In the genomic region with DNA sequence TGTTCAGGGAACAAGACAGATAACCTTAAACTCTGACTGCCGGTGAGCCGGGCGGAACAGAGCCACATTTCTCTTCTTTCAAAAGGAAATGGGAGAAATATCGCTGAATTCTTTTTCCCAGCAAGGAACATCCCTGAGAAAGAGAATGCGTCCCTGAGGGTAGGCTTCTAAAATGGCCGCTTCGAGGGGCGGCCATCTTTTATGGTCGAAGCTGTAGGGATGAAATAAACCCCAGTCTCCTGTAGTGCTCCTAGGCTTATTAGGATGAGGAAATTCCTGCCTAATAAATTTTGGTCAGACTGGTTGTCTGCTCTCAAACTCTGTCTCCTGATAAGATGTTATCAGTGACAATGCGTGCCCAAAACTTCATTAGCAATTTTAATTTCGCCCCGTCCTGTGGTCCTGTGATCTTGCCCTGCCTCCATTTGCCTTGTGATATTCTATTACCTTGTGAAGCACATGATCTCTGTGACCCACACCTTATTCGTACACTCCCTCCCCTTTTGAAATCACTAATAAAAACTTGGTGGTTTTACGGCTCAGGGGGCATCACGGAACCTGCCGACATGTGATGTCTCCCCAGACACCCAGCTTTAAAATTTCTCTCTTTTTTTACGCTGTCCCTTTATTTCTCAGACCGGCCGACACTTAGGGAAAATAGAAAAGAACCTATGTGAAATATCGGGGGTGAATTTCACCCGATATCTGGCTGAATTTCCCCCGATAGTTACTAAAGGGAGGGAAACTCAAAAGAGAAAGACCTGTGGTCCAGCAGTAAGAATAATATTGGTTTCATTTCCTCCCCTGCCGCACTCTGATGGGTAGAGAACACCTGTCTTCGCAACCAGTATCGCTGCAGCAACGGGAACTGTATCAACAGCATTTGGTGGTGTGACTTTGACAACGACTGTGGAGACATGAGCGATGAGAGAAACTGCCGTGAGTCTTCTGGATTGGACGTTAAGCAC, we compare ENCODE assay signal across 1 cellular context.
TF ChIP-seq lines count a peak whose summit lies in the region.

No MANE protein-coding gene starts in this region.

TF ChIP-seq in GM12878, 131 proteins besides CTCF, POLR2A, EP300 and RAD21 (continued from another document):
- TF ChIP-seq, protein P1, sequence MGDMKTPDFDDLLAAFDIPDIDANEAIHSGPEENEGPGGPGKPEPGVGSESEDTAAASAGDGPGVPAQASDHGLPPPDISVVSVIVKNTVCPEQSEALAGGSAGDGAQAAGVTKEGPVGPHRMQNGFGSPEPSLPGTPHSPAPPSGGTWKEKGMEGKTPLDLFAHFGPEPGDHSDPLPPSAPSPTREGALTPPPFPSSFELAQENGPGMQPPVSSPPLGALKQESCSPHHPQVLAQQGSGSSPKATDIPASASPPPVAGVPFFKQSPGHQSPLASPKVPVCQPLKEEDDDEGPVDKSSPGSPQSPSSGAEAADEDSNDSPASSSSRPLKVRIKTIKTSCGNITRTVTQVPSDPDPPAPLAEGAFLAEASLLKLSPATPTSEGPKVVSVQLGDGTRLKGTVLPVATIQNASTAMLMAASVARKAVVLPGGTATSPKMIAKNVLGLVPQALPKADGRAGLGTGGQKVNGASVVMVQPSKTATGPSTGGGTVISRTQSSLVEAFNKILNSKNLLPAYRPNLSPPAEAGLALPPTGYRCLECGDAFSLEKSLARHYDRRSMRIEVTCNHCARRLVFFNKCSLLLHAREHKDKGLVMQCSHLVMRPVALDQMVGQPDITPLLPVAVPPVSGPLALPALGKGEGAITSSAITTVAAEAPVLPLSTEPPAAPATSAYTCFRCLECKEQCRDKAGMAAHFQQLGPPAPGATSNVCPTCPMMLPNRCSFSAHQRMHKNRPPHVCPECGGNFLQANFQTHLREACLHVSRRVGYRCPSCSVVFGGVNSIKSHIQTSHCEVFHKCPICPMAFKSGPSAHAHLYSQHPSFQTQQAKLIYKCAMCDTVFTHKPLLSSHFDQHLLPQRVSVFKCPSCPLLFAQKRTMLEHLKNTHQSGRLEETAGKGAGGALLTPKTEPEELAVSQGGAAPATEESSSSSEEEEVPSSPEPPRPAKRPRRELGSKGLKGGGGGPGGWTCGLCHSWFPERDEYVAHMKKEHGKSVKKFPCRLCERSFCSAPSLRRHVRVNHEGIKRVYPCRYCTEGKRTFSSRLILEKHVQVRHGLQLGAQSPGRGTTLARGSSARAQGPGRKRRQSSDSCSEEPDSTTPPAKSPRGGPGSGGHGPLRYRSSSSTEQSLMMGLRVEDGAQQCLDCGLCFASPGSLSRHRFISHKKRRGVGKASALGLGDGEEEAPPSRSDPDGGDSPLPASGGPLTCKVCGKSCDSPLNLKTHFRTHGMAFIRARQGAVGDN (IDR thresholded peaks at IDR 0.05): peak; percentile 87
- TF ChIP-seq IKZF2 (IDR thresholded peaks at IDR 0.05) (peak; percentile 76 to 86), NBN (IDR thresholded peaks at IDR 0.05) (peak; percentile 86), NR2F1 (conservative IDR thresholded peaks at IDR 0.05) (peak; percentile 60)
- TF ChIP-seq, protein P2, sequence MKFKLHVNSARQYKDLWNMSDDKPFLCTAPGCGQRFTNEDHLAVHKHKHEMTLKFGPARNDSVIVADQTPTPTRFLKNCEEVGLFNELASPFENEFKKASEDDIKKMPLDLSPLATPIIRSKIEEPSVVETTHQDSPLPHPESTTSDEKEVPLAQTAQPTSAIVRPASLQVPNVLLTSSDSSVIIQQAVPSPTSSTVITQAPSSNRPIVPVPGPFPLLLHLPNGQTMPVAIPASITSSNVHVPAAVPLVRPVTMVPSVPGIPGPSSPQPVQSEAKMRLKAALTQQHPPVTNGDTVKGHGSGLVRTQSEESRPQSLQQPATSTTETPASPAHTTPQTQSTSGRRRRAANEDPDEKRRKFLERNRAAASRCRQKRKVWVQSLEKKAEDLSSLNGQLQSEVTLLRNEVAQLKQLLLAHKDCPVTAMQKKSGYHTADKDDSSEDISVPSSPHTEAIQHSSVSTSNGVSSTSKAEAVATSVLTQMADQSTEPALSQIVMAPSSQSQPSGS (IDR thresholded peaks at IDR 0.05; ENCODE audit: low read length): peak; percentile 95
